In genomic region chr1:241551759-241552638, GRCh38 we compare ENCODE assay signal across 9 cellular contexts. TPM values are rescaled to one million over a fixed set of nuclear protein-coding genes. Genes with fewer than 3 reads are reported as not detected.
DNase-seq lines count a peak whose midpoint lies in the region; ATAC-seq and TF ChIP-seq lines count a peak whose summit lies in the region.
"Had no signal": no experiment of that assay in that cellular context is flagged by ENCODE, and none has a peak within 500 bp of the region (broad histone marks: within the 10 kb centered on the region; RNA-seq: fewer than 3 reads in every experiment).

No MANE protein-coding gene starts in this region.

- H3K27ac Mint-ChIP-seq in stimulated activated effector memory CD8-positive, alpha-beta T cell treated with anti-CD3 and anti-CD28 coated beads, Interleukin-12 subunit alpha, Interleukin-12 subunit beta, amount 100 ng/mL, for 72 hours, result peak overlapping the region; percentile 75
- no peak overlapping the region for H3K27ac Mint-ChIP-seq in type B pancreatic cell

- intact Hi-C loops in heart left ventricle (cut with DNase I), result no loop called here

- peak overlapping the region; percentile 38 for H3K4me3 Mint-ChIP-seq in stimulated activated effector memory CD8-positive, alpha-beta T cell treated with anti-CD3 and anti-CD28 coated beads, Interleukin-12 subunit alpha, Interleukin-12 subunit beta, amount 100 ng/mL, for 72 hours
- H3K4me3 Mint-ChIP-seq in type B pancreatic cell, result no peak overlapping the region

- no peaks in the 10 kb centered on the region for H3K9me3 Mint-ChIP-seq in stimulated activated effector memory CD8-positive, alpha-beta T cell treated with anti-CD3 and anti-CD28 coated beads, Interleukin-12 subunit alpha, Interleukin-12 subunit beta, amount 100 ng/mL, for 72 hours
- H3K9me3 Mint-ChIP-seq in type B pancreatic cell, result no peaks in the 10 kb centered on the region

- H3K36me3 ChIP-seq in heart left ventricle, result no peaks in the 10 kb centered on the region

- no peaks in the 10 kb centered on the region for H3K27me3 Mint-ChIP-seq in type B pancreatic cell

- TF ChIP-seq POLR2A in heart left ventricle (IDR thresholded peaks at IDR 0.05), result no peak

- peaks cover 13% of the 10 kb centered on the region for H3K4me1 Mint-ChIP-seq in stimulated activated effector memory CD8-positive, alpha-beta T cell treated with anti-CD3 and anti-CD28 coated beads, Interleukin-12 subunit alpha, Interleukin-12 subunit beta, amount 100 ng/mL, for 72 hours
- H3K4me1 Mint-ChIP-seq in type B pancreatic cell (ENCODE audit: unreplicated experiment), result no peaks in the 10 kb centered on the region

- DNase-seq in heart left ventricle (peak in 4 of 5 donors; percentile 34 to 55 (median 46)), NCI-H146 (lab: John Stamatoyannopoulos, UW) (no peak), NCI-H1694 (lab: John Stamatoyannopoulos, UW) (no peak), type B pancreatic cell (ENCODE audit: extremely low spot score, unreplicated experiment) (no peak)
- DNase-seq in stimulated activated effector memory CD8-positive, alpha-beta T cell treated with anti-CD3 and anti-CD28 coated beads, Interleukin-12 subunit alpha, Interleukin-12 subunit beta, amount 100 ng/mL, for 72 hours (ENCODE audit: low spot score in 2 of 2), result peak in 1 of 2 donors; percentile 53

- no peaks in the 10 kb centered on the region for H3K36me3 Mint-ChIP-seq in stimulated activated effector memory CD8-positive, alpha-beta T cell treated with anti-CD3 and anti-CD28 coated beads, Interleukin-12 subunit alpha, Interleukin-12 subunit beta, amount 100 ng/mL, for 72 hours
- no peaks in the 10 kb centered on the region for H3K36me3 Mint-ChIP-seq in type B pancreatic cell

- H3K9me3 ChIP-seq in heart left ventricle, result no peaks in the 10 kb centered on the region

- no peak for TF ChIP-seq CTCF in heart left ventricle (IDR thresholded peaks at IDR 0.05)
- no peak for TF ChIP-seq CTCF in type B pancreatic cell (conservative IDR thresholded peaks at IDR 0.05)

- H3K4me1 ChIP-seq in heart left ventricle, result peaks cover 0 to 14% (median 0%) of the 10 kb centered on the region in 12 donors

- WGBS in heart left ventricle, 4 donors, result 66 to 74% (median 71%) methylated on average over 22 of the region's 22 CpGs

- peak overlapping the region in 3 of 12 donors; percentile 17 to 90 (median 48) for H3K27ac ChIP-seq in heart left ventricle

- H3K27me3 ChIP-seq in heart left ventricle, result no peaks in the 10 kb centered on the region

- H3K4me3 ChIP-seq in heart left ventricle, result peak overlapping the region in 8 of 12 donors; percentile 5 to 40 (median 21)

- ATAC-seq in GM19025 (IDR thresholded peaks at IDR 0.05; ENCODE audit: low read depth, unreplicated experiment) (peak; percentile 62), HG03103 (IDR thresholded peaks at IDR 0.05; ENCODE audit: low read depth, unreplicated experiment) (peak; percentile 70), heart left ventricle (peak in 3 of 4 donors; percentile 58 to 78 (median 64))
- ATAC-seq in activated CD4-positive, CD25-positive, alpha-beta regulatory T cell treated with anti-CD3 and anti-CD28 coated beads, Interleukin-2, amount 50 U/mL, for 24 hours, result peak; percentile 91 to 92
- ATAC-seq in stimulated activated effector memory CD8-positive, alpha-beta T cell treated with anti-CD3 and anti-CD28 coated beads, Interleukin-12 subunit alpha, Interleukin-12 subunit beta, amount 100 ng/mL, for 72 hours, result peak; percentile 92

RNA-seq across cellular contexts. Expression of gene KMO, which starts 19.8 kb away (rescaled TPM):
- 1 to 10 TPM in 2 of 9 donors, under 1 TPM in 4, not detected in 3; 0.07 to 3.9 (median 0.18) TPM for total RNA-seq in heart left ventricle
- under 1 TPM; 0.11 to 0.15 TPM for polyA plus RNA-seq in heart left ventricle
- 0.17 and 1.1 TPM in 2 replicates for total RNA-seq in type B pancreatic cell (ENCODE audit: low replicate concordance)
- total RNA-seq: epithelial cell of proximal tubule had no signal

RNA-seq across cellular contexts. Expression of gene FH, which starts 32.4 kb away (rescaled TPM):
- total RNA-seq in heart left ventricle (100 to 1,000 TPM; 153 to 279 (median 209) TPM), type B pancreatic cell (ENCODE audit: low replicate concordance) (79.9 and 84.0 TPM in 2 replicates)
- 100 to 1,000 TPM; 168 to 246 TPM for polyA plus RNA-seq in heart left ventricle

Comparison
In these comparisons a context has a peak if more than half of its experiments do, and no peak if none do; other contexts are left out.
1. DNase-seq: peak in heart left ventricle (4 of 5); none in NCI-H146 (single experiment), NCI-H1694 (single experiment) and type B pancreatic cell (single experiment).
2. Peak in every context shown above with its lines, with median percentiles within 50 percentile points of each other: ATAC-seq.